In the genomic region with DNA sequence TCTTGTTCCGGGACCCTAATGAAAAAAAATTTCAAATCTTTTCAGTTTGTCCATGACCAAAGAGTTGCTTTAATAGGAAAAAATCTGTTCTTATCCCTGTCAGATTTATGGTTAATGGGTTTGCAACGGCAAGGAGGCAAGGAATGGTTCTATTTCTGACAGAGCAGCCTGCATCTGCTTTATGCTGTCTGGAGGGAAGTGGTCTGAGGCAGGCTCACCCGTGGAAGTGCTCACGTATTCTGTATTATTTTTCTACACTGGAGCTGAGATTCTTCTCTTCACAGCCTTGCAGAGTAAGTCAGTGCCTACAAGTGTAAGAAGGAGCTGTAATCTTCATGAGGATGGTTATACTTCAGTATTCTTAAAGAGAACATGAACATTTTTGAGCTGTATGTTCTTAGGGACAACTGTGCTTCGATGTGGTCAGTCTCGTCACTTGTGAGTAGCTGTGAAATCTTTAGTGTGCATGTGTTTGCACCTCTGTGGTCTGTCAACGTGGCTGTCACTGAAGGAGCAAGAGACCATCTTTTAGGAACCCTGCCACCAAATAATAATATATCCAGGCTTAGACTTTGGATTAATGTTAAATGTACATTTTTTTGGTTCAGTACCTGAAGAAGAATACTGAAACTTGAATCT, we compare ENCODE assay signal across 1 cellular context.
TF ChIP-seq lines count a peak whose summit lies in the region.

No MANE protein-coding gene starts in this region.

TF ChIP-seq in HepG2, 621 proteins besides CTCF, POLR2A, EP300 and RAD21 (continued from another document):
- TF ChIP-seq, protein P1, sequence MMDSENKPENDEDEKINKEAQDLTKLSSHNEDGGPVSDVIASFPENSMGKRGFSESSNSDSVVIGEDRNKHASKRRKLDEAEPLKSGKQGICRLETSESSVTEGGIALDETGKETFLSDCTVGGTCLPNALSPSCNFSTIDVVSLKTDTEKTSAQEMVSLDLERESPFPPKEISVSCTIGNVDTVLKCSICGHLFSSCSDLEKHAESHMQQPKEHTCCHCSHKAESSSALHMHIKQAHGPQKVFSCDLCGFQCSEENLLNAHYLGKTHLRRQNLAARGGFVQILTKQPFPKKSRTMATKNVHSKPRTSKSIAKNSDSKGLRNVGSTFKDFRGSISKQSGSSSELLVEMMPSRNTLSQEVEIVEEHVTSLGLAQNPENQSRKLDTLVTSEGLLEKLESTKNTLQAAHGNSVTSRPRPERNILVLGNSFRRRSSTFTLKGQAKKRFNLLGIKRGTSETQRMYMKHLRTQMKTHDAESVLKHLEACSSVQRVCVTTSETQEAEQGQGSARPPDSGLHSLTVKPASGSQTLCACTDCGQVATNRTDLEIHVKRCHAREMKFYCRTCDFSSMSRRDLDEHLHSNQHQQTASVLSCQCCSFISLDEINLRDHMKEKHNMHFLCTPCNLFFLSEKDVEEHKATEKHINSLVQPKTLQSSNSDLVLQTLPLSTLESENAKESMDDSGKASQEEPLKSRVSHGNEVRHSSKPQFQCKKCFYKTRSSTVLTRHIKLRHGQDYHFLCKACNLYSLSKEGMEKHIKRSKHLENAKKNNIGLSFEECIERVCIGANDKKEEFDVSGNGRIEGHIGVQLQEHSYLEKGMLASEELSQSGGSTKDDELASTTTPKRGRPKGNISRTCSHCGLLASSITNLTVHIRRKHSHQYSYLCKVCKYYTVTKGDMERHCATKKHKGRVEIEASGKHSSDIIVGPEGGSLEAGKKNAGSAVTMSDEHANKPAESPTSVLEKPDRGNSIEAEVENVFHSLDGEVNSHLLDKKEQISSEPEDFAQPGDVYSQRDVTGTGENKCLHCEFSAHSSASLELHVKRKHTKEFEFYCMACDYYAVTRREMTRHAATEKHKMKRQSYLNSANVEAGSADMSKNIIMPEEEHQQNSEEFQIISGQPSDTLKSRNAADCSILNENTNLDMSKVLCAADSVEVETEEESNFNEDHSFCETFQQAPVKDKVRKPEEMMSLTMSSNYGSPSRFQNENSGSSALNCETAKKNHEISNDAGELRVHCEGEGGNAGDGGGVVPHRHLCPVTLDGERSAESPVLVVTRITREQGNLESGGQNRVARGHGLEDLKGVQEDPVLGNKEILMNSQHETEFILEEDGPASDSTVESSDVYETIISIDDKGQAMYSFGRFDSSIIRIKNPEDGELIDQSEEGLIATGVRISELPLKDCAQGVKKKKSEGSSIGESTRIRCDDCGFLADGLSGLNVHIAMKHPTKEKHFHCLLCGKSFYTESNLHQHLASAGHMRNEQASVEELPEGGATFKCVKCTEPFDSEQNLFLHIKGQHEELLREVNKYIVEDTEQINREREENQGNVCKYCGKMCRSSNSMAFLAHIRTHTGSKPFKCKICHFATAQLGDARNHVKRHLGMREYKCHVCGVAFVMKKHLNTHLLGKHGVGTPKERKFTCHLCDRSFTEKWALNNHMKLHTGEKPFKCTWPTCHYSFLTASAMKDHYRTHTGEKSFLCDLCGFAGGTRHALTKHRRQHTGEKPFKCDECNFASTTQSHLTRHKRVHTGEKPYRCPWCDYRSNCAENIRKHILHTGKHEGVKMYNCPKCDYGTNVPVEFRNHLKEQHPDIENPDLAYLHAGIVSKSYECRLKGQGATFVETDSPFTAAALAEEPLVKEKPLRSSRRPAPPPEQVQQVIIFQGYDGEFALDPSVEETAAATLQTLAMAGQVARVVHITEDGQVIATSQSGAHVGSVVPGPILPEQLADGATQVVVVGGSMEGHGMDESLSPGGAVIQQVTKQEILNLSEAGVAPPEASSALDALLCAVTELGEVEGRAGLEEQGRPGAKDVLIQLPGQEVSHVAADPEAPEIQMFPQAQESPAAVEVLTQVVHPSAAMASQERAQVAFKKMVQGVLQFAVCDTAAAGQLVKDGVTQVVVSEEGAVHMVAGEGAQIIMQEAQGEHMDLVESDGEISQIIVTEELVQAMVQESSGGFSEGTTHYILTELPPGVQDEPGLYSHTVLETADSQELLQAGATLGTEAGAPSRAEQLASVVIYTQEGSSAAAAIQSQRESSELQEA (CRISPR knock-in tag; IDR thresholded peaks at IDR 0.05; ENCODE audit: not compliant biosample characterization) = no peak
- no peak for TF ChIP-seq CAMTA2 (CRISPR knock-in tag; IDR thresholded peaks at IDR 0.05; ENCODE audit: borderline replicate concordance)
